ENCODE assay signal across 8 cellular contexts in genomic region chr14:76918751-76919421, GRCh38.
A peak's percentile ranks its signal among the peaks of the same experiment; 100 is the strongest.
DNase-seq lines count a peak whose midpoint lies in the region; ATAC-seq and TF ChIP-seq lines count a peak whose summit lies in the region.

No MANE protein-coding gene starts in this region.

- no peaks in the 10 kb centered on the region for H3K9me3 ChIP-seq in skeletal muscle tissue (ENCODE audit: control insufficient read depth in 3 of 3, low read length in 3 of 3)

- H3K36me3 ChIP-seq in skeletal muscle tissue (ENCODE audit: control insufficient read depth in 3 of 3, insufficient read depth in 3 of 3, low read length in 3 of 3), result no peaks in the 10 kb centered on the region

- H3K4me1 ChIP-seq in skeletal muscle tissue (ENCODE audit: control insufficient read depth in 3 of 3, insufficient read depth in 3 of 3, low read length in 3 of 3), result peaks cover 52 to 75% (median 75%) of the 10 kb centered on the region in 3 donors

- H3K4me1 Mint-ChIP-seq in stimulated activated memory B cell treated with anti-CD40 and anti-IgM and Interleukin-4, amounts not matched to agents 10 μg/mL and 1 μg/mL and 100 μg/mL, for 72 hours, result peaks cover 21% of the 10 kb centered on the region

- H3K27ac ChIP-seq in 22Rv1, result peak overlapping the region; percentile 77
- peak overlapping the region; percentile 95 for H3K27ac ChIP-seq in skeletal muscle tissue (ENCODE audit: low read depth, low read length)

- no peak overlapping the region for H3K27ac Mint-ChIP-seq in stimulated activated memory B cell treated with anti-CD40 and anti-IgM and Interleukin-4, amounts not matched to agents 10 μg/mL and 1 μg/mL and 100 μg/mL, for 72 hours

- TF ChIP-seq CTCF in 22Rv1 (IDR thresholded peaks at IDR 0.05) (peak; percentile 37), cardiac fibroblast (IDR thresholded peaks at IDR 0.05; ENCODE audit: low read depth, low read length) (peak; percentile 18)

- H3K36me3 Mint-ChIP-seq in stimulated activated memory B cell treated with anti-CD40 and anti-IgM and Interleukin-4, amounts not matched to agents 10 μg/mL and 1 μg/mL and 100 μg/mL, for 72 hours, result no peaks in the 10 kb centered on the region

- no peak overlapping the region for H3K4me3 Mint-ChIP-seq in stimulated activated memory B cell treated with anti-CD40 and anti-IgM and Interleukin-4, amounts not matched to agents 10 μg/mL and 1 μg/mL and 100 μg/mL, for 72 hours

- H3K4me3 ChIP-seq in cardiac fibroblast (replicated peaks in 1 of 2; ENCODE audit: low read depth in 2 of 2, low read length in 2 of 2), result peak overlapping the region in 1 of 2 donors; percentile 14
- H3K4me3 ChIP-seq in skeletal muscle tissue (ENCODE audit: low read length in 3 of 3), result peak overlapping the region; percentile 52 to 55 (median 54)

- DNase-seq in GM04503 (ENCODE audit: low read depth) (peak; percentile 97), NCI-H510A (lab: John Stamatoyannopoulos, UW) (peak; percentile 48), cardiac fibroblast (ENCODE audit: low read depth in 2 of 2) (peak; percentile 99 to 100), iris pigment epithelial cell (ENCODE audit: low read depth) (peak; percentile 97), DMS114 treated with DMSO at 0.1 percent for 48 hours (lab: John Stamatoyannopoulos, UW; ENCODE audit: unreplicated experiment) (no peak)

- H3K27me3 ChIP-seq in skeletal muscle tissue (ENCODE audit: control insufficient read depth in 3 of 3, insufficient read depth in 3 of 3, low read length in 3 of 3), result no peaks in the 10 kb centered on the region

- peaks cover 38% of the 10 kb centered on the region for H3K27me3 Mint-ChIP-seq in stimulated activated memory B cell treated with anti-CD40 and anti-IgM and Interleukin-4, amounts not matched to agents 10 μg/mL and 1 μg/mL and 100 μg/mL, for 72 hours

- H3K9ac ChIP-seq in skeletal muscle tissue (ENCODE audit: low read depth in 1 of 3, low read length in 3 of 3), result peak overlapping the region; percentile 74 to 86 (median 78)

- ATAC-seq in stimulated activated memory B cell treated with anti-CD40 and anti-IgM and Interleukin-4, amounts not matched to agents 10 μg/mL and 1 μg/mL and 100 μg/mL, for 72 hours, result no peak

- no peaks in the 10 kb centered on the region for H3K9me3 Mint-ChIP-seq in stimulated activated memory B cell treated with anti-CD40 and anti-IgM and Interleukin-4, amounts not matched to agents 10 μg/mL and 1 μg/mL and 100 μg/mL, for 72 hours
